Comparison of ENCODE assay signal across 23 cellular contexts in genomic region chr12:114638790-114639435, GRCh38. TPM values are rescaled to one million over a fixed set of nuclear protein-coding genes. Genes with fewer than 3 reads are reported as not detected.
"Had no signal": no experiment of that assay in that cellular context is flagged by ENCODE, and none has a peak within 500 bp of the region (broad histone marks: within the 10 kb centered on the region; RNA-seq: fewer than 3 reads in every experiment).

No MANE protein-coding gene starts in this region.

- H3K4me3 ChIP-seq: breast epithelium, gastrocnemius medialis, left ventricle myocardium inferior, lung, mucosa of descending colon, spleen, suprapubic skin, tibial artery had no signal

- H3K27ac ChIP-seq: breast epithelium, gastrocnemius medialis, left ventricle myocardium inferior, spleen, suprapubic skin, tibial artery had no signal

- H3K36me3 Mint-ChIP-seq: activated CD8-positive, alpha-beta memory T cell treated with anti-CD3 and anti-CD28 coated beads, Interleukin-2, amount 10 ng/mL, durations not matched to agents 7 days and 5 days; activated naive CD4-positive, alpha-beta T cell treated with anti-CD3 and anti-CD28 coated beads, Interleukin-2, amount 50 U/mL, for 72 hours; natural killer cell treated with Interleukin-12 subunit alpha and Interleukin-12 subunit beta and Interleukin-15 and Interleukin-18, amount 100 ng/mL, for 72 hours had no signal

- ATAC-seq: activated CD4-positive, alpha-beta T cell treated with anti-CD3 and anti-CD28 coated beads for 36 hours; activated CD8-positive, alpha-beta memory T cell treated with anti-CD3 and anti-CD28 coated beads, Interleukin-2, amount 10 ng/mL, durations not matched to agents 7 days and 5 days; activated CD8-positive, alpha-beta T cell treated with anti-CD3 and anti-CD28 coated beads, Interleukin-2, amount 10 ng/mL, durations not matched to agents 7 days and 5 days; activated naive CD4-positive, alpha-beta T cell treated with anti-CD3 and anti-CD28 coated beads, Interleukin-2, amount 50 U/mL, for 72 hours; gastrocnemius medialis; mucosa of descending colon; natural killer cell treated with Interleukin-12 subunit alpha and Interleukin-12 subunit beta and Interleukin-15 and Interleukin-18, amount 100 ng/mL, for 72 hours; right cardiac atrium had no signal

- H3K9me3 ChIP-seq: breast epithelium, gastrocnemius medialis, left ventricle myocardium inferior, mucosa of descending colon, spleen, suprapubic skin, tibial artery had no signal

- H3K36me3 ChIP-seq: breast epithelium, gastrocnemius medialis, left ventricle myocardium inferior, spleen, suprapubic skin, tibial artery had no signal

- H3K27me3 ChIP-seq: breast epithelium, suprapubic skin had no signal

- H3K4me1 ChIP-seq: breast epithelium, gastrocnemius medialis, left ventricle myocardium inferior, spleen had no signal

- H3K9me3 Mint-ChIP-seq: activated naive CD4-positive, alpha-beta T cell treated with anti-CD3 and anti-CD28 coated beads, Interleukin-2, amount 50 U/mL, for 72 hours; activated T-helper 2 cell treated with anti-CD3 and anti-CD28 coated beads, Interferon-gamma antibody, Interleukin-2, Interleukin-4, amounts not matched to agents 10 μg/mL and 5 μg/mL and 100 μg/mL, durations not matched to agents 14 hours and 24 hours and 36 hours; natural killer cell treated with Interleukin-12 subunit alpha and Interleukin-12 subunit beta and Interleukin-15 and Interleukin-18, amount 100 ng/mL, for 72 hours had no signal

- H3K27ac Mint-ChIP-seq: activated CD4-positive, alpha-beta T cell treated with anti-CD3 and anti-CD28 coated beads for 36 hours; activated CD8-positive, alpha-beta memory T cell treated with anti-CD3 and anti-CD28 coated beads, Interleukin-2, amount 10 ng/mL, durations not matched to agents 7 days and 5 days; activated CD8-positive, alpha-beta T cell treated with anti-CD3 and anti-CD28 coated beads, Interleukin-2, amount 10 ng/mL, durations not matched to agents 7 days and 5 days; activated naive CD4-positive, alpha-beta T cell treated with anti-CD3 and anti-CD28 coated beads, Interleukin-2, amount 50 U/mL, for 72 hours; activated T-helper 2 cell treated with anti-CD3 and anti-CD28 coated beads, Interferon-gamma antibody, Interleukin-2, Interleukin-4, amounts not matched to agents 10 μg/mL and 5 μg/mL and 100 μg/mL, durations not matched to agents 14 hours and 24 hours and 36 hours; natural killer cell treated with Interleukin-12 subunit alpha and Interleukin-12 subunit beta and Interleukin-15 and Interleukin-18, amount 100 ng/mL, for 72 hours had no signal

- H3K4me3 Mint-ChIP-seq: activated CD4-positive, alpha-beta T cell treated with anti-CD3 and anti-CD28 coated beads for 36 hours; activated CD8-positive, alpha-beta memory T cell treated with anti-CD3 and anti-CD28 coated beads, Interleukin-2, amount 10 ng/mL, durations not matched to agents 7 days and 5 days; activated CD8-positive, alpha-beta T cell treated with anti-CD3 and anti-CD28 coated beads, Interleukin-2, amount 10 ng/mL, durations not matched to agents 7 days and 5 days; natural killer cell treated with Interleukin-12 subunit alpha and Interleukin-12 subunit beta and Interleukin-15 and Interleukin-18, amount 100 ng/mL, for 72 hours had no signal

- H3K4me1 Mint-ChIP-seq: activated CD4-positive, alpha-beta T cell treated with anti-CD3 and anti-CD28 coated beads for 36 hours; activated CD8-positive, alpha-beta memory T cell treated with anti-CD3 and anti-CD28 coated beads, Interleukin-2, amount 10 ng/mL, durations not matched to agents 7 days and 5 days had no signal

- DNase-seq: activated CD4-positive, alpha-beta T cell treated with anti-CD3 and anti-CD28 coated beads for 36 hours; activated CD4-positive, CD25-positive, alpha-beta regulatory T cell; activated CD8-positive, alpha-beta memory T cell treated with anti-CD3 and anti-CD28 coated beads, Interleukin-2, amount 10 ng/mL, durations not matched to agents 7 days and 5 days; activated CD8-positive, alpha-beta T cell treated with anti-CD3 and anti-CD28 coated beads, Interleukin-2, amount 10 ng/mL, durations not matched to agents 7 days and 5 days; activated T-cell treated with anti-CD3 and anti-CD28 coated beads, Interleukin-2, amount 50 U/mL, for 48 hours; dermis blood vessel endothelial cell; effector CD8-positive, alpha-beta T cell; gastrocnemius medialis; glutamatergic neuron; left ventricle myocardium inferior; mucosa of descending colon; posterior cingulate gyrus; right cardiac atrium; spleen; stimulated activated naive CD4-positive, alpha-beta T cell; T-helper 2 cell; tibial artery had no signal

RNA-seq across cellular contexts. Expression of gene TBX3, which starts 45.1 kb away (rescaled TPM):
- total RNA-seq: activated CD4-positive, alpha-beta T cell treated with anti-CD3 and anti-CD28 coated beads for 36 hours; activated CD8-positive, alpha-beta memory T cell treated with anti-CD3 and anti-CD28 coated beads, Interleukin-2, amount 10 ng/mL, durations not matched to agents 7 days and 5 days; activated CD8-positive, alpha-beta T cell treated with anti-CD3 and anti-CD28 coated beads, Interleukin-2, amount 10 ng/mL, durations not matched to agents 7 days and 5 days; activated naive CD4-positive, alpha-beta T cell treated with anti-CD3 and anti-CD28 coated beads, Interleukin-2, amount 50 U/mL, for 72 hours; activated T-helper 2 cell treated with anti-CD3 and anti-CD28 coated beads, Interferon-gamma antibody, Interleukin-2, Interleukin-4, amounts not matched to agents 10 μg/mL and 5 μg/mL and 100 μg/mL, durations not matched to agents 14 hours and 24 hours and 36 hours; natural killer cell treated with Interleukin-12 subunit alpha and Interleukin-12 subunit beta and Interleukin-15 and Interleukin-18, amount 100 ng/mL, for 72 hours had no signal
